12 cellular contexts compared by ENCODE assay signal in genomic region chr5:54988817-54989216, GRCh38. TPM values are rescaled to one million over a fixed set of nuclear protein-coding genes. Genes with fewer than 3 reads are reported as not detected.
"Had no signal": no experiment of that assay in that cellular context is flagged by ENCODE, and none has a peak within 500 bp of the region (broad histone marks: within the 10 kb centered on the region; RNA-seq: fewer than 3 reads in every experiment).

No MANE protein-coding gene starts in this region.

- DNase-seq: activated CD4-positive, CD25-positive, alpha-beta regulatory T cell treated with anti-CD3 and anti-CD28 coated beads, Interleukin-2, amount 50 U/mL, for 72 hours; activated CD8-positive, alpha-beta memory T cell treated with anti-CD3 and anti-CD28 coated beads for 24 hours; activated naive CD4-positive, alpha-beta T cell treated with Interleukin-2 at 50 U/mL for 16 hours; activated T-cell treated with anti-CD3 and anti-CD28 coated beads for 4 hours; colonic mucosa; left colon; lower lobe of right lung; stimulated activated CD4-positive, alpha-beta T cell treated with anti-CD3 and anti-CD28 coated beads, Interleukin-1b, Interleukin-23, amount 100 ng/mL, for 48 hours; upper lobe of right lung had no signal

- ATAC-seq: esophagus mucosa, left colon, lower lobe of right lung, upper lobe of right lung had no signal

RNA-seq across cellular contexts. Expression of gene ESM1, which starts 3.4 kb away (rescaled TPM):
- total RNA-seq: esophagus mucosa, left colon had no signal

RNA-seq across cellular contexts. Expression of gene GZMK, which starts 35.2 kb away (rescaled TPM):
- total RNA-seq: cardiac muscle cell, esophagus mucosa, renal cortical epithelial cell had no signal
- polyA plus RNA-seq: cardiac muscle cell had no signal
